Comparison of ENCODE assay signal across 20 cellular contexts in the genomic region with DNA sequence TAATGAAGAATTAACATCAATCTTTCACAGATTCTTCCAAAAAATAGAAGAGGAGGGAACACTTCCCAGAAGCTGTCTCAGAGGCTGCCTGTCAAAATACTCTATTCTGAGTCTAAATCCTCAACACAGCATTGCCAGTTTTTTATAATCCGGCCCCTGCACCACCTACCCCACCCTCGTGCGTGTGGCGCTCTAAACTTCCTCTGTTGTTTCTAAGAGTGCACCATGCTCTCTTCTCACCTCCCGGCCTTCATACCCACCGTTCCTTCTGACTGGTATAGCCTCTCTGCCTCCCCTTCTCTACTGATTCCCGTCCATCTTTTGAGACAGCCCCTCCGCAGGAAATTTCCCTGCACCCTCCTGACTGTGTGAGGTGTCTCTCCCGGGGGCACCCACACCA.
"Had no signal": no experiment of that assay in that cellular context is flagged by ENCODE, and none has a peak within 500 bp of the region (broad histone marks: within the 10 kb centered on the region; RNA-seq: fewer than 3 reads in every experiment).

No MANE protein-coding gene starts in this region.

- H3K4me1 ChIP-seq: colonic mucosa, foreskin keratinocyte, right atrium auricular region, sigmoid colon, upper lobe of left lung, uterus had no signal

- H3K27ac Mint-ChIP-seq: endodermal cell had no signal

- H3K4me3 ChIP-seq: colonic mucosa, lung, right atrium auricular region, sigmoid colon, skin epidermis, suprapubic skin, thyroid gland, upper lobe of left lung, uterus had no signal

- H3K36me3 Mint-ChIP-seq: naive B cell had no signal

- H3K9me3 ChIP-seq: colonic mucosa, right atrium auricular region, sigmoid colon, suprapubic skin, thyroid gland, upper lobe of left lung, uterus had no signal

- H3K27me3 Mint-ChIP-seq: naive B cell had no signal

- H3K36me3 ChIP-seq: colonic mucosa, right atrium auricular region, sigmoid colon, suprapubic skin, thyroid gland, upper lobe of left lung, uterus had no signal

- H3K4me3 Mint-ChIP-seq: endodermal cell, neural crest cell had no signal

- DNase-seq: colonic mucosa; dermis blood vessel endothelial cell; endodermal cell; erythroblast; foreskin keratinocyte; left colon; left ventricle myocardium superior; mesenchymal stem cell; naive B cell; posterior cingulate gyrus; sigmoid colon; stimulated activated naive CD4-positive, alpha-beta T cell treated with Interleukin-2 at 50 U/mL for 16 hours; thyroid gland; upper lobe of left lung; uterus had no signal

- H3K27ac ChIP-seq: colonic mucosa, foreskin keratinocyte, right atrium auricular region, sigmoid colon, skin epidermis, suprapubic skin, thyroid gland, upper lobe of left lung had no signal

- H3K27me3 ChIP-seq: colonic mucosa, foreskin keratinocyte, right atrium auricular region, sigmoid colon, suprapubic skin, thyroid gland, upper lobe of left lung, uterus had no signal

- H3K9me3 Mint-ChIP-seq: endodermal cell, naive B cell had no signal

- ATAC-seq: foreskin keratinocyte, left colon, left ventricle myocardium superior had no signal
